ENCODE assay signal across 18 cellular contexts in the genomic region with DNA sequence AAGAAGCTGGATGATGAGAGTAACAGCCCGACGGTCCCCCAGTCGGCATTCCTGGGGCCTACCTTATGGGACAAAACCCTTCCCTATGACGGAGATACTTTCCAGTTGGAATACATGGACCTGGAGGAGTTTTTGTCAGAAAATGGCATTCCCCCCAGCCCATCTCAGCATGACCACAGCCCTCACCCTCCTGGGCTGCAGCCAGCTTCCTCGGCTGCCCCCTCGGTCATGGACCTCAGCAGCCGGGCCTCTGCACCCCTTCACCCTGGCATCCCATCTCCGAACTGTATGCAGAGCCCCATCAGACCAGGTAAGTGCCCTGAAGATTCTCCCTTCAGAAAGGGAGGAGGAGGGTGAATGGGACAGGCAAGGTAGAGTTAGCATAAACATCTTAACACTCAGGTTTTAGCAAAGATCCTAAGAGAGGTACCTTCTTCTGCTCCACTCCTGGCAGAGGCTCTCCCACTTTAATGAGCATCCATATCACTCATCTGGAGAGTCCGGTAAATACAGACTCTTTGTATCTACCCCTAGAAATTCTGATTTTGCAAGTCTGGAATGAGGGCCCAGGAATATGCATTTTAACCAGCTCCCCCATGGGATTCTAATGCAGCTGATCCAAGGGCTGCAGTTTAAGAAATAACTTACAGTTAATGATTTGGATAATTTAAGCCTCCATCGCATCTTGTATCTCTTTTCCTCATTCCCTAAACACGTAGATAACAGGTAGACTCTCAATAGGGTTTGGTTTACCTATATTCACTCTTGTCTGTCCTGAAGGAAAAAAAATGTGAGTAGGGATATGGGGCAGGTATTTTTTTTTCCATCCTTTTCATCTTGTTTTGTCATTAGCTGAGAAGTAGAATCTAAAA. TPM values are rescaled to one million over a fixed set of nuclear protein-coding genes. Genes with fewer than 3 reads are reported as not detected.
DNase-seq lines count a peak whose midpoint lies in the region; ATAC-seq and TF ChIP-seq lines count a peak whose summit lies in the region.
"Had no signal": no experiment of that assay in that cellular context is flagged by ENCODE, and none has a peak within 500 bp of the region (broad histone marks: within the 10 kb centered on the region; RNA-seq: fewer than 3 reads in every experiment).

No MANE protein-coding gene starts in this region.

- CTCF ChIA-PET in CD4-positive, alpha-beta memory T cell (lab: Charles Lee; ENCODE audit: partially characterized antibody): interaction anchor here (0.8 to 6.9 kb wide), 2 partner anchors 26 to 29 kb away, joined by 3 to 109 read pairs; no protein-coding TSS in a partner anchor

- ATAC-seq in lung (ENCODE audit: insufficient read depth, low FRiP score) (no peak), thoracic aorta (ENCODE audit: insufficient number of reproducible peaks, low FRiP score, low read depth) (no peak), GM19455 (IDR thresholded peaks at IDR 0.05; ENCODE audit: unreplicated experiment) (no peak)
- ATAC-seq: activated CD8-positive, alpha-beta T cell treated with anti-CD3 and anti-CD28 coated beads, Interleukin-2, amount 10 ng/mL, durations not matched to agents 7 days and 5 days; HCT116; mucosa of descending colon had no signal

- 81 to 82% methylated on average over 11 of the region's 11 CpGs for WGBS in lung, 2 donors

- TF ChIP-seq CTCF in dorsolateral prefrontal cortex (IDR thresholded peaks at IDR 0.05 in 54 of 56, conservative IDR thresholded peaks at IDR 0.05 in 2 of 56; ENCODE audit: low read depth in 1 of 56, partially characterized antibody in 56 of 56): no peak
- TF ChIP-seq CTCF in lung (IDR thresholded peaks at IDR 0.05; ENCODE audit: control extremely low read depth, extremely low read depth): no peak
- no peak for TF ChIP-seq CTCF in thoracic aorta (IDR thresholded peaks at IDR 0.05)

- peaks cover 0 to 1% (median 0%) of the 10 kb centered on the region in 8 donors for H3K9me3 Mint-ChIP-seq in CD4-positive, alpha-beta memory T cell
- H3K9me3 Mint-ChIP-seq: activated naive CD4-positive, alpha-beta T cell treated with anti-CD3 and anti-CD28 coated beads, Interleukin-2, amount 10 ng/mL, durations not matched to agents 7 days and 5 days; activated T-cell treated with anti-CD3 and anti-CD28 coated beads, Interleukin-2, amount 50 U/mL, for 24 hours; CD4-positive, alpha-beta T cell had no signal

- peak overlapping the region in 1 of 8 donors; percentile 31 for H3K4me3 Mint-ChIP-seq in CD4-positive, alpha-beta memory T cell
- H3K4me3 Mint-ChIP-seq: activated CD8-positive, alpha-beta T cell treated with anti-CD3 and anti-CD28 coated beads, Interleukin-2, amount 10 ng/mL, durations not matched to agents 7 days and 5 days; activated naive CD4-positive, alpha-beta T cell treated with anti-CD3 and anti-CD28 coated beads, Interleukin-2, amount 10 ng/mL, durations not matched to agents 7 days and 5 days; activated T-cell treated with anti-CD3 and anti-CD28 coated beads, Interleukin-2, amount 50 U/mL, for 24 hours; CD4-positive, alpha-beta T cell had no signal

- no peak overlapping the region for H3K4me3 ChIP-seq in CD4-positive, alpha-beta memory T cell (ENCODE audit: low read length in 2 of 2)
- H3K4me3 ChIP-seq in dorsolateral prefrontal cortex (peak overlapping the region; percentile 9 to 88 (median 75)), lung (no peak overlapping the region), thoracic aorta (peak overlapping the region; percentile 30)
- H3K4me3 ChIP-seq: colonic mucosa, mucosa of descending colon had no signal

- no peaks in the 10 kb centered on the region for H3K27me3 ChIP-seq in CD4-positive, alpha-beta memory T cell (ENCODE audit: insufficient read depth, low read length)
- H3K27me3 ChIP-seq in dorsolateral prefrontal cortex (peaks cover 0 to 5% (median 0%) of the 10 kb centered on the region in 45 donors), lung (ENCODE audit: control insufficient read depth, insufficient read depth) (no peaks in the 10 kb centered on the region), thoracic aorta (replicated peaks; ENCODE audit: insufficient read depth) (no peaks in the 10 kb centered on the region)

- H3K27me3 Mint-ChIP-seq in CD4-positive, alpha-beta memory T cell: peaks cover 3 to 7% of the 10 kb centered on the region in 2 donors

- intact Hi-C loops in CD4-positive, alpha-beta memory T cell (cut with micrococcal nuclease): loop anchor here (10.0 kb wide), 1 partner anchor 213 kb away; no protein-coding TSS in a partner anchor
- intact Hi-C loops in dorsolateral prefrontal cortex (cut with DNase I): loop anchor here in 1 of 2 donors (10.0 kb wide), 2 partner anchors 77 to 303 kb away; partner anchors contain the start of genes COX11 and STXBP4

- peaks cover 8 to 14% of the 10 kb centered on the region in 2 donors for H3K36me3 Mint-ChIP-seq in CD4-positive, alpha-beta memory T cell
- H3K36me3 Mint-ChIP-seq: activated naive CD4-positive, alpha-beta T cell treated with anti-CD3 and anti-CD28 coated beads, Interleukin-2, amount 10 ng/mL, durations not matched to agents 7 days and 5 days had no signal

- no peak for DNase-seq in CD4-positive, alpha-beta memory T cell
- DNase-seq in dorsolateral prefrontal cortex: no peak
- DNase-seq in lung (ENCODE audit: low spot score): no peak
- DNase-seq in thoracic aorta (ENCODE audit: low spot score): no peak
- no peak for DNase-seq in GM19240 (ENCODE audit: insufficient read length, low spot score)
- DNase-seq in stimulated activated CD4-positive, alpha-beta T cell treated with anti-CD3 and anti-CD28 coated beads, Interleukin-2, amount 100 ng/mL, for 48 hours: no peak
- no peak for DNase-seq in AG20443 (ENCODE audit: low spot score)
- DNase-seq: activated CD8-positive, alpha-beta T cell treated with anti-CD3 and anti-CD28 coated beads, Interleukin-2, amount 10 ng/mL, durations not matched to agents 7 days and 5 days; activated naive CD4-positive, alpha-beta T cell treated with anti-CD3 and anti-CD28 coated beads, Interleukin-2, amount 10 ng/mL, durations not matched to agents 7 days and 5 days; activated T-cell treated with anti-CD3 and anti-CD28 coated beads, Interleukin-2, amount 50 U/mL, for 24 hours; CD4-positive, alpha-beta T cell; colonic mucosa; mucosa of descending colon; NCI-H1417 treated with DMSO at 0.1 percent for 48 hours; NCI-H82 had no signal

- H3K4me1 ChIP-seq in CD4-positive, alpha-beta memory T cell (ENCODE audit: insufficient read depth, low read length): peaks cover 23% of the 10 kb centered on the region
- H3K4me1 ChIP-seq in lung (ENCODE audit: control insufficient read depth in 2 of 2, insufficient read depth in 2 of 2, low read length in 2 of 2) (peaks cover 2 to 6% of the 10 kb centered on the region in 2 donors), thoracic aorta (ENCODE audit: control insufficient read depth in 1 of 2, low read depth in 2 of 2) (peaks cover 20 to 73% of the 10 kb centered on the region in 2 donors)
- H3K4me1 ChIP-seq: colonic mucosa had no signal

- H3K27ac Mint-ChIP-seq in CD4-positive, alpha-beta memory T cell: peak overlapping the region in 6 of 7 donors; percentile 11 to 77 (median 40)
- H3K27ac Mint-ChIP-seq: activated CD8-positive, alpha-beta T cell treated with anti-CD3 and anti-CD28 coated beads, Interleukin-2, amount 10 ng/mL, durations not matched to agents 7 days and 5 days; activated naive CD4-positive, alpha-beta T cell treated with anti-CD3 and anti-CD28 coated beads, Interleukin-2, amount 10 ng/mL, durations not matched to agents 7 days and 5 days; activated T-cell treated with anti-CD3 and anti-CD28 coated beads, Interleukin-2, amount 50 U/mL, for 24 hours; CD4-positive, alpha-beta T cell had no signal

- H3K27ac ChIP-seq in CD4-positive, alpha-beta memory T cell (ENCODE audit: low read depth, low read length): no peak overlapping the region
- peak overlapping the region in 58 of 59 donors; percentile 4 to 95 (median 84) for H3K27ac ChIP-seq in dorsolateral prefrontal cortex
- H3K27ac ChIP-seq in lung (ENCODE audit: low read depth in 1 of 2, low read length in 1 of 2): peak overlapping the region; percentile 56 to 69
- H3K27ac ChIP-seq in thoracic aorta: peak overlapping the region; percentile 81 to 92
- H3K27ac ChIP-seq: colonic mucosa, VCaP had no signal

- no peaks in the 10 kb centered on the region for H3K9me3 ChIP-seq in CD4-positive, alpha-beta memory T cell (ENCODE audit: control insufficient read depth in 1 of 2, low read length in 2 of 2)
- H3K9me3 ChIP-seq in lung (ENCODE audit: control insufficient read depth in 2 of 2, insufficient read depth in 1 of 2, low read length in 1 of 2) (no peaks in the 10 kb centered on the region), thoracic aorta (no peaks in the 10 kb centered on the region)
- H3K9me3 ChIP-seq: colonic mucosa, mucosa of descending colon had no signal

- peaks cover 29 to 68% (median 37%) of the 10 kb centered on the region in 4 donors for H3K4me1 Mint-ChIP-seq in CD4-positive, alpha-beta memory T cell

- H3K36me3 ChIP-seq in CD4-positive, alpha-beta memory T cell (ENCODE audit: insufficient read depth, low read length): no peaks in the 10 kb centered on the region
- H3K36me3 ChIP-seq in lung (ENCODE audit: control insufficient read depth in 2 of 2, insufficient read depth in 2 of 2, low read length in 2 of 2): no peaks in the 10 kb centered on the region
- no peaks in the 10 kb centered on the region for H3K36me3 ChIP-seq in thoracic aorta
- H3K36me3 ChIP-seq: colonic mucosa had no signal

- POLR2A ChIA-PET in CD4-positive, alpha-beta memory T cell (lab: Charles Lee; ENCODE audit: partially characterized antibody): interaction anchor here (2.5 kb wide), 1 partner anchor 30 kb away, joined by 7 read pairs; no protein-coding TSS in a partner anchor

RNA-seq across cellular contexts. Expression of gene HLF, which starts 3.3 kb away (rescaled TPM):
- total RNA-seq in CD4-positive, alpha-beta memory T cell: 1 to 10 TPM; 3.5 to 3.9 TPM
- polyA plus RNA-seq in CD4-positive, alpha-beta memory T cell: 1 to 10 TPM; 3.2 to 3.7 TPM
- total RNA-seq in dorsolateral prefrontal cortex: 100 to 1,000 TPM in 94 of 120 experiments, 10 to 100 TPM in 26; 36.7 to 194 (median 124) TPM
- 10 to 100 TPM in 1 of 2 donors, 1 to 10 TPM in 1; 9.9 to 21.3 TPM for total RNA-seq in lung
- polyA plus RNA-seq in lung: 1 to 10 TPM; 3.2 to 5.8 TPM
- 10 to 100 TPM; 10.2 to 12.5 TPM for total RNA-seq in thoracic aorta

Comparison
In these comparisons a context has a peak if more than half of its experiments do, and no peak if none do; other contexts are left out.
1. H3K4me3 ChIP-seq: peak in dorsolateral prefrontal cortex (59 of 59) and thoracic aorta (single experiment); none in CD4-positive, alpha-beta memory T cell (0 of 2) and lung (single experiment).